ENCODE assay signal across 1 cellular context in the genomic region with DNA sequence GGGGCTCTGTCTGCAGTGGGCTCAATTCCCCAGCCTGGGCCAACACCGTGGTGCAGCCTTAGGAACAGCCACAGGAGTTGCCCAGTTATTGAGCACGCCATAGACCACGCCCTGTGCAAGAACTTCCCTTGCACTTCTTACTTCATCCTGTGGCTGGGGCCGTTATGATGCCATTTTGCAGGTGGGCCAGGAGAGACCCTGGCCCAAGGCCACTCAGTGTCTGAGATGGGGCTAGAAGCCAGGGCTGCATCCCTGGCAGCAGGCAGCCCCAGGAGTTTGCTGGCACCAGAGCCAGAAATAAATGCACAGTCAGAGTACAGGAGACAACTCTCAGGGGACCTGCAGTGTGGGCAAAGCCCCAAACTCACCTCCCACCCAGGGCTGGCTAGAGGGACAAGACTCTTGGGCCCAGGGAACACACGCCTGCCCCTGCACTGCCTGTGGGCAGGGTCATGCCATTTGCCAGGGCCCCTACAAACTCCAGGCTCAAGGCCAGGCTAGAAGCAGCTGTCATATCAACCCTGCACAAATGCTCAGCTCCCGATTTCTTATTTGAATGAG.
TF ChIP-seq lines count a peak whose summit lies in the region.

No MANE protein-coding gene starts in this region.

TF ChIP-seq in K562, 482 proteins besides CTCF, POLR2A, EP300 and RAD21:
- TF ChIP-seq, protein P1, sequence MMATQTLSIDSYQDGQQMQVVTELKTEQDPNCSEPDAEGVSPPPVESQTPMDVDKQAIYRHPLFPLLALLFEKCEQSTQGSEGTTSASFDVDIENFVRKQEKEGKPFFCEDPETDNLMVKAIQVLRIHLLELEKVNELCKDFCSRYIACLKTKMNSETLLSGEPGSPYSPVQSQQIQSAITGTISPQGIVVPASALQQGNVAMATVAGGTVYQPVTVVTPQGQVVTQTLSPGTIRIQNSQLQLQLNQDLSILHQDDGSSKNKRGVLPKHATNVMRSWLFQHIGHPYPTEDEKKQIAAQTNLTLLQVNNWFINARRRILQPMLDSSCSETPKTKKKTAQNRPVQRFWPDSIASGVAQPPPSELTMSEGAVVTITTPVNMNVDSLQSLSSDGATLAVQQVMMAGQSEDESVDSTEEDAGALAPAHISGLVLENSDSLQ (IDR thresholded peaks at IDR 0.05), result 0 out of 2 replicates have a peak, but pooled peaks have one; percentile 10
- TF ChIP-seq MAFK (IDR thresholded peaks at IDR 0.05; ENCODE audit: low read length), result no peak
- peak; percentile 20; the same call in 1 of the 2 replicates for TF ChIP-seq ZBTB7A (IDR thresholded peaks at IDR 0.05; ENCODE audit: borderline replicate concordance, control insufficient read depth, low read depth, low read length)
